17 cellular contexts compared by ENCODE assay signal in the genomic region with DNA sequence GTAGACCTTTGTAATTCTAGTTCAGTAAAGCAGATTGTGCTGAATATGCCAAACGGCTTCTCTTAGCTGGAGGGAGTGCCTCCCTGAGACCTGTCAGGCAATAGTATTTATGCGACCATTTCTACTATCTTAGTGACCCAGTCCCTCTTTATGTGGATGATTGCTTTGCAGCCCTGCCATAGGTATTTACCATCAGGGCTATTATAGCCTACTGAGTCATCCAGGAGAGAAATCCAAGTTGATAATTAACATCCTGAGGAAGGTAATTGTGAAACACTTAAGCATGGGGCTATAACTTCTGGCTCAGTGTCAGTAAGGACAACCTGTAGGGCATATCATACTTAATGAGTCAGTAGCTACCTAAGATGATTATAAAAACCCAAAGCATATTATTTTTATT.
DNase-seq lines count a peak whose midpoint lies in the region; ATAC-seq and TF ChIP-seq lines count a peak whose summit lies in the region.
"Had no signal": no experiment of that assay in that cellular context is flagged by ENCODE, and none has a peak within 500 bp of the region (broad histone marks: within the 10 kb centered on the region; RNA-seq: fewer than 3 reads in every experiment).

No MANE protein-coding gene starts in this region.

- H2BK5ac ChIP-seq in trophoblast cell (ENCODE audit: low read depth, low read length, poor library complexity): no peak overlapping the region

- H3K4me3 ChIP-seq in HCT116 (replicated peaks in 1 of 2; ENCODE audit: low read depth in 1 of 2, low read length in 2 of 2) (no peak overlapping the region), SK-N-MC (peak overlapping the region; percentile 49), hepatocyte (no peak overlapping the region), trophoblast cell (ENCODE audit: low read depth, low read length) (no peak overlapping the region), MG63 (no peak overlapping the region)
- H3K4me3 ChIP-seq: dorsolateral prefrontal cortex, vagina had no signal

- H2AK5ac ChIP-seq in trophoblast cell (ENCODE audit: low read length): no peak overlapping the region

- H4K12ac ChIP-seq in trophoblast cell (ENCODE audit: low read depth, low read length): no peak overlapping the region

- no peak overlapping the region for H3K23ac ChIP-seq in trophoblast cell (ENCODE audit: low read length)

- CTCF ChIA-PET in HCT116 (lab: Charles Lee): interaction anchor here (1.6 kb wide), 1 partner anchor 202 kb away, joined by 6 read pairs; no protein-coding TSS in a partner anchor

- no peak overlapping the region for H2BK12ac ChIP-seq in trophoblast cell (ENCODE audit: low read length)

- POLR2A ChIA-PET in HCT116 (lab: Charles Lee): no interaction called here

- 15% methylated on average over 2 of the region's 2 CpGs for WGBS in hepatocyte (ENCODE audit: low lambda C conversion rate, missing lambda C conversion rate)
- WGBS in trophoblast cell (ENCODE audit: extremely low coverage, insufficient coverage, insufficient read length): no CpG with 5 or more reads among the region's 2 CpGs

- DNase-seq in HCT116 (ENCODE audit: low read depth, low spot score) (no peak), SK-N-MC (ENCODE audit: low read depth, low spot score) (no peak), hepatocyte (ENCODE audit: low spot score) (peak; percentile 72), trophoblast cell (peak; percentile 11 to 54), MG63 (no peak), SHP77 treated with DMSO at 0.1 percent for 48 hours (lab: John Stamatoyannopoulos, UW) (no peak)
- DNase-seq: activated effector memory CD4-positive, alpha-beta T cell treated with anti-CD3 and anti-CD28 coated beads, Interleukin-2, amount 50 U/mL, for 16 hours; dorsolateral prefrontal cortex; HCEC 1CT; NCI-H1436; NCI-H446 treated with DMSO at 0.1 percent for 48 hours; nucleus accumbens; stimulated activated naive B cell treated with anti-CD40 and anti-IgM and Interleukin-4, amounts not matched to agents 10 μg/mL and 1 μg/mL and 100 μg/mL, for 72 hours had no signal

- ATAC-seq in HCT116 (no peak), HG03139 (IDR thresholded peaks at IDR 0.05; ENCODE audit: unreplicated experiment) (no peak), SK-N-SH treated with all-trans-retinoic acid at 6 μM for 48 hours (no peak)
- ATAC-seq: stimulated activated naive B cell treated with anti-CD40 and anti-IgM and Interleukin-4, amounts not matched to agents 10 μg/mL and 1 μg/mL and 100 μg/mL, for 72 hours had no signal

- H3K14ac ChIP-seq in trophoblast cell (ENCODE audit: low read length): no peak overlapping the region

- no peak overlapping the region for H3K4ac ChIP-seq in trophoblast cell (ENCODE audit: low read depth, low read length)

- H4K20me1 ChIP-seq in HCT116 (ENCODE audit: insufficient read depth): no peaks in the 10 kb centered on the region
- H4K20me1 ChIP-seq in hepatocyte (ENCODE audit: insufficient read depth, poor library complexity, severe bottlenecking): no peaks in the 10 kb centered on the region

- no peaks in the 10 kb centered on the region for H3K79me1 ChIP-seq in trophoblast cell (ENCODE audit: low read length)

- H3K27me3 ChIP-seq in HCT116 (ENCODE audit: insufficient read depth, low read length) (no peaks in the 10 kb centered on the region), hepatocyte (no peaks in the 10 kb centered on the region), trophoblast cell (ENCODE audit: insufficient read depth, low read length) (no peaks in the 10 kb centered on the region), MG63 (no peaks in the 10 kb centered on the region)

- no peak for TF ChIP-seq POLR2A in HCT116 (IDR thresholded peaks at IDR 0.05; ENCODE audit: borderline replicate concordance, extremely low read depth, insufficient read depth, insufficient read length)

- H3K9ac ChIP-seq in HCT116 (ENCODE audit: low read length) (no peak overlapping the region), SK-N-MC (ENCODE audit: insufficient read length) (peak overlapping the region; percentile 2), trophoblast cell (ENCODE audit: low read length) (no peak overlapping the region)

- TF ChIP-seq CTCF in HCT116 (IDR thresholded peaks at IDR 0.05 in 2 of 3, conservative IDR thresholded peaks at IDR 0.05 in 1 of 3; ENCODE audit: borderline replicate concordance in 1 of 3, insufficient read depth in 1 of 3, low read depth in 2 of 3, low read length in 2 of 3) (no peak), hepatocyte (IDR thresholded peaks at IDR 0.05; ENCODE audit: poor library complexity) (no peak)

- no peak overlapping the region for H2AFZ ChIP-seq in HCT116 (ENCODE audit: low read depth, low read length, poor library complexity, severe bottlenecking)
- no peak overlapping the region for H2AFZ ChIP-seq in hepatocyte
- no peak overlapping the region for H2AFZ ChIP-seq in trophoblast cell (ENCODE audit: insufficient read depth, low read length, poor library complexity)

- intact Hi-C loops in HCT116 (cut with micrococcal nuclease): loop anchor here (10.0 kb wide), 1 partner anchor 1757 kb away; no protein-coding TSS in a partner anchor

- no peak overlapping the region for H4K91ac ChIP-seq in trophoblast cell (ENCODE audit: low read depth, low read length)

- H3K4me2 ChIP-seq in HCT116 (ENCODE audit: low read length) (peak overlapping the region; percentile 21), hepatocyte (peak overlapping the region; percentile 56), trophoblast cell (ENCODE audit: low read length) (no peak overlapping the region)

- H3K36me3 ChIP-seq in HCT116 (ENCODE audit: control insufficient read depth in 1 of 2, insufficient read depth in 2 of 2, low read length in 2 of 2) (no peaks in the 10 kb centered on the region), SK-N-MC (ENCODE audit: insufficient read depth, low read length) (no peaks in the 10 kb centered on the region), hepatocyte (replicated peaks; ENCODE audit: insufficient read depth, low read depth) (no peaks in the 10 kb centered on the region), trophoblast cell (ENCODE audit: control insufficient read depth in 1 of 2, insufficient read depth in 2 of 2, low read length in 2 of 2) (no peaks in the 10 kb centered on the region), MG63 (no peaks in the 10 kb centered on the region)
- H3K36me3 ChIP-seq: vagina had no signal

- no peak overlapping the region for H3K18ac ChIP-seq in trophoblast cell (ENCODE audit: low read length)

- H4K8ac ChIP-seq in trophoblast cell (ENCODE audit: low read depth, low read length): no peak overlapping the region

- no peak overlapping the region for H2BK120ac ChIP-seq in trophoblast cell (ENCODE audit: insufficient read depth, low read length, poor library complexity)

- no peak for TF ChIP-seq RAD21 in HCT116 (IDR thresholded peaks at IDR 0.05; ENCODE audit: low read depth)

- no peaks in the 10 kb centered on the region for H3K9me2 ChIP-seq in HCT116 (ENCODE audit: insufficient read depth)
- no peaks in the 10 kb centered on the region for H3K9me2 ChIP-seq in hepatocyte (replicated peaks; ENCODE audit: insufficient read depth)

- no TSS peak for BruUV-seq in HCT116 (replicated peaks; lab: Mats Ljungman, UMichigan)

- H3K79me2 ChIP-seq in HCT116 (ENCODE audit: insufficient read depth, low read length): no peaks in the 10 kb centered on the region
- no peaks in the 10 kb centered on the region for H3K79me2 ChIP-seq in hepatocyte
- H3K79me2 ChIP-seq in trophoblast cell (ENCODE audit: control insufficient read depth, insufficient read depth, low read length, poor library complexity): no peaks in the 10 kb centered on the region

- H3K9me3 ChIP-seq in HCT116 (ENCODE audit: control insufficient read depth in 1 of 2, insufficient read depth in 1 of 2, low read depth in 1 of 2, low read length in 2 of 2) (no peaks in the 10 kb centered on the region), SK-N-MC (ENCODE audit: low read depth, low read length) (no peaks in the 10 kb centered on the region), hepatocyte (ENCODE audit: low read depth) (no peaks in the 10 kb centered on the region), trophoblast cell (ENCODE audit: insufficient read depth, low read depth, low read length) (no peaks in the 10 kb centered on the region), MG63 (no peaks in the 10 kb centered on the region)
- H3K9me3 ChIP-seq: vagina had no signal

- peaks cover 0 to 10% of the 10 kb centered on the region in 2 experiments; a peak in 1 of 4 replicates for H3K4me1 ChIP-seq in HCT116 (ENCODE audit: control insufficient read depth in 1 of 2, insufficient read depth in 2 of 2, low read length in 2 of 2)
- H3K4me1 ChIP-seq in hepatocyte (ENCODE audit: insufficient read depth): peaks cover 22% of the 10 kb centered on the region
- H3K4me1 ChIP-seq in trophoblast cell (ENCODE audit: control insufficient read depth in 1 of 2, insufficient read depth in 2 of 2, low read length in 2 of 2): peaks cover 0 to 4% of the 10 kb centered on the region in 2 experiments
- H3K4me1 ChIP-seq: vagina had no signal

- RAD21 ChIA-PET in HCT116 (lab: Charles Lee; ENCODE audit: low non-redundant PET in 1 of 2, low total read pairs in 2 of 2, uncharacterized antibody in 2 of 2, unreplicated experiment in 2 of 2): no interaction called here

- H3K27ac ChIP-seq in HCT116 (ENCODE audit: low read depth, low read length): no peak overlapping the region
- peak overlapping the region; percentile 79 for H3K27ac ChIP-seq in SK-N-MC
- H3K27ac ChIP-seq in hepatocyte: peak overlapping the region; percentile 85
- no peak overlapping the region for H3K27ac ChIP-seq in trophoblast cell (ENCODE audit: low read depth, low read length)
- H3K27ac ChIP-seq: dorsolateral prefrontal cortex, vagina, VCaP had no signal

TF ChIP-seq in HCT116, 20 proteins besides CTCF, POLR2A, EP300 and RAD21:
- TF ChIP-seq EGR1 (IDR thresholded peaks at IDR 0.05; ENCODE audit: low read depth): no peak

TF ChIP-seq in SK-N-SH treated with all-trans-retinoic acid at 6 μM for 48 hours, 23 proteins besides CTCF, POLR2A, EP300 and RAD21:
- no peak for TF ChIP-seq ESRRG (CRISPR knock-in tag; IDR thresholded peaks at IDR 0.05)

Comparison
In these comparisons a context has a peak if more than half of its experiments do, and no peak if none do; other contexts are left out.
1. DNase-seq: peak in hepatocyte (single experiment) and trophoblast cell (2 of 2); none in HCT116 (single experiment), SK-N-MC (single experiment), MG63 (single experiment) and SHP77 treated with DMSO at 0.1 percent for 48 hours (single experiment).
2. H3K27ac ChIP-seq: peak in SK-N-MC (single experiment) and hepatocyte (single experiment); none in HCT116 (single experiment) and trophoblast cell (single experiment).